Comparison of ENCODE assay signal across 21 cellular contexts in genomic region chr1:40806240-40806639, GRCh38. TPM values are rescaled to one million over a fixed set of nuclear protein-coding genes. Genes with fewer than 3 reads are reported as not detected.
"Had no signal": no experiment of that assay in that cellular context is flagged by ENCODE, and none has a peak within 500 bp of the region (broad histone marks: within the 10 kb centered on the region; RNA-seq: fewer than 3 reads in every experiment).

No MANE protein-coding gene starts in this region.

- H3K4me3 ChIP-seq: dorsolateral prefrontal cortex, right lobe of liver, smooth muscle cell, testis had no signal

- H3K4me3 Mint-ChIP-seq: activated CD8-positive, alpha-beta T cell treated with anti-CD3 and anti-CD28 coated beads, Interleukin-2, amount 10 ng/mL, durations not matched to agents 7 days and 5 days; activated naive CD4-positive, alpha-beta T cell treated with anti-CD3 and anti-CD28 coated beads, Interleukin-2, amount 50 U/mL, for 24 hours; activated T-helper 1 cell treated with anti-CD3 and anti-CD28 coated beads, Interleukin-12 subunit alpha, Interleukin-12 subunit beta, Interleukin-2, Interleukin-4 antibody, amounts not matched to agents 30 ng/mL and 10 ng/mL and 1 ng/mL, durations not matched to agents 14 hours and 24 hours and 36 hours; brain; effector memory CD8-positive, alpha-beta T cell; natural killer cell treated with Interleukin-12 subunit alpha and Interleukin-12 subunit beta and Interleukin-15 and Interleukin-18, amount 100 ng/mL, for 72 hours; stimulated activated memory B cell treated with anti-CD40 and anti-IgM and Interleukin-4, amounts not matched to agents 10 μg/mL and 1 μg/mL and 100 μg/mL, for 72 hours had no signal

- H3K4me1 ChIP-seq: parathyroid adenoma had no signal

- ATAC-seq: activated CD8-positive, alpha-beta T cell treated with anti-CD3 and anti-CD28 coated beads, Interleukin-2, amount 10 ng/mL, durations not matched to agents 7 days and 5 days; effector memory CD8-positive, alpha-beta T cell; natural killer cell treated with Interleukin-12 subunit alpha and Interleukin-12 subunit beta and Interleukin-15 and Interleukin-18, amount 100 ng/mL, for 72 hours; right lobe of liver; stimulated activated memory B cell treated with anti-CD40 and anti-IgM and Interleukin-4, amounts not matched to agents 10 μg/mL and 1 μg/mL and 100 μg/mL, for 72 hours had no signal

- H3K27me3 ChIP-seq: dorsolateral prefrontal cortex, heart left ventricle, right lobe of liver, testis had no signal

- H3K9me3 Mint-ChIP-seq: activated naive CD4-positive, alpha-beta T cell treated with anti-CD3 and anti-CD28 coated beads, Interleukin-2, amount 50 U/mL, for 24 hours; brain; effector memory CD8-positive, alpha-beta T cell; natural killer cell treated with Interleukin-12 subunit alpha and Interleukin-12 subunit beta and Interleukin-15 and Interleukin-18, amount 100 ng/mL, for 72 hours had no signal

- H3K27me3 Mint-ChIP-seq: activated naive CD4-positive, alpha-beta T cell treated with anti-CD3 and anti-CD28 coated beads, Interleukin-2, amount 50 U/mL, for 24 hours; effector memory CD8-positive, alpha-beta T cell; stimulated activated memory B cell treated with anti-CD40 and anti-IgM and Interleukin-4, amounts not matched to agents 10 μg/mL and 1 μg/mL and 100 μg/mL, for 72 hours had no signal

- H3K9me3 ChIP-seq: heart left ventricle, right lobe of liver, testis had no signal

- DNase-seq: activated CD4-positive, alpha-beta T cell treated with anti-CD3 and anti-CD28 coated beads for 1 hour; activated CD4-positive, alpha-beta T cell treated with anti-CD3 and anti-CD28 coated beads, Interleukin-2, amount 50 U/mL, for 1 hour; activated CD8-positive, alpha-beta T cell treated with anti-CD3 and anti-CD28 coated beads, Interleukin-2, amount 10 ng/mL, durations not matched to agents 7 days and 5 days; activated gamma-delta T cell treated with Interleukin-2 at 50 U/mL for 16 hours; anterior cingulate cortex; central memory CD4-positive, alpha-beta T cell; dorsolateral prefrontal cortex; effector memory CD8-positive, alpha-beta T cell; heart left ventricle; midbrain; right lobe of liver; stimulated activated CD4-positive, alpha-beta T cell treated with anti-CD3 and anti-CD28 coated beads, Interleukin-15, amount 100 ng/mL, for 24 hours; testis; WERI-Rb-1 had no signal

- H3K27ac Mint-ChIP-seq: activated CD8-positive, alpha-beta T cell treated with anti-CD3 and anti-CD28 coated beads, Interleukin-2, amount 10 ng/mL, durations not matched to agents 7 days and 5 days; activated naive CD4-positive, alpha-beta T cell treated with anti-CD3 and anti-CD28 coated beads, Interleukin-2, amount 50 U/mL, for 24 hours; activated T-helper 1 cell treated with anti-CD3 and anti-CD28 coated beads, Interleukin-12 subunit alpha, Interleukin-12 subunit beta, Interleukin-2, Interleukin-4 antibody, amounts not matched to agents 30 ng/mL and 10 ng/mL and 1 ng/mL, durations not matched to agents 14 hours and 24 hours and 36 hours; effector memory CD8-positive, alpha-beta T cell; natural killer cell treated with Interleukin-12 subunit alpha and Interleukin-12 subunit beta and Interleukin-15 and Interleukin-18, amount 100 ng/mL, for 72 hours; stimulated activated memory B cell treated with anti-CD40 and anti-IgM and Interleukin-4, amounts not matched to agents 10 μg/mL and 1 μg/mL and 100 μg/mL, for 72 hours had no signal

- H3K27ac ChIP-seq: parathyroid adenoma, WERI-Rb-1 had no signal

- H3K36me3 Mint-ChIP-seq: activated naive CD4-positive, alpha-beta T cell treated with anti-CD3 and anti-CD28 coated beads, Interleukin-2, amount 50 U/mL, for 24 hours; brain; natural killer cell treated with Interleukin-12 subunit alpha and Interleukin-12 subunit beta and Interleukin-15 and Interleukin-18, amount 100 ng/mL, for 72 hours; stimulated activated memory B cell treated with anti-CD40 and anti-IgM and Interleukin-4, amounts not matched to agents 10 μg/mL and 1 μg/mL and 100 μg/mL, for 72 hours had no signal

- H3K36me3 ChIP-seq: heart left ventricle, right lobe of liver, WERI-Rb-1 had no signal

RNA-seq across cellular contexts. Expression of gene KCNQ4, which starts 22.7 kb away (rescaled TPM):
- total RNA-seq: smooth muscle cell had no signal
